ENCODE assay signal across 13 cellular contexts in genomic region chr4:38184404-38184803, GRCh38.
A peak's percentile ranks its signal among the peaks of the same experiment; 100 is the strongest.
DNase-seq lines count a peak whose midpoint lies in the region; ATAC-seq and TF ChIP-seq lines count a peak whose summit lies in the region.
"Had no signal": no experiment of that assay in that cellular context is flagged by ENCODE, and none has a peak within 500 bp of the region (broad histone marks: within the 10 kb centered on the region; RNA-seq: fewer than 3 reads in every experiment).

No MANE protein-coding gene starts in this region.

- H3K27ac ChIP-seq in HCT116 (ENCODE audit: low read depth, low read length), result no peak overlapping the region
- H3K27ac ChIP-seq in vagina, result no peak overlapping the region
- H3K27ac ChIP-seq: BLaER1 treated with 17β-estradiol and CSF1 and Interleukin-3, amounts not matched to agents 10 nM and 100 nM; PC-9 had no signal

- no peaks in the 10 kb centered on the region for H3K79me2 ChIP-seq in HCT116 (ENCODE audit: insufficient read depth, low read length)

- H3K36me3 ChIP-seq in BE2C, result no peaks in the 10 kb centered on the region
- H3K36me3 ChIP-seq in HCT116 (ENCODE audit: control insufficient read depth in 1 of 2, insufficient read depth in 2 of 2, low read length in 2 of 2), result no peaks in the 10 kb centered on the region
- H3K36me3 ChIP-seq in vagina, result no peaks in the 10 kb centered on the region
- H3K36me3 ChIP-seq: BLaER1 treated with 17β-estradiol and CSF1 and Interleukin-3, amounts not matched to agents 10 nM and 100 nM had no signal

- no peaks in the 10 kb centered on the region; the same call in 1 of the 2 replicates for H3K4me1 ChIP-seq in BE2C
- peaks cover 31 to 35% of the 10 kb centered on the region in 2 experiments for H3K4me1 ChIP-seq in HCT116 (ENCODE audit: control insufficient read depth in 1 of 2, insufficient read depth in 2 of 2, low read length in 2 of 2)
- H3K4me1 ChIP-seq in vagina, result peaks cover 29% of the 10 kb centered on the region

- ATAC-seq in HCT116 (no peak), omental fat pad (ENCODE audit: low FRiP score) (no peak), GM19328 (IDR thresholded peaks at IDR 0.05; ENCODE audit: unreplicated experiment) (no peak)

- TF ChIP-seq CTCF in BE2C (IDR thresholded peaks at IDR 0.05; ENCODE audit: low read depth, low read length) (peak; percentile 24; the same call in 1 of the 2 replicates), HCT116 (IDR thresholded peaks at IDR 0.05 in 2 of 3, conservative IDR thresholded peaks at IDR 0.05 in 1 of 3; ENCODE audit: borderline replicate concordance in 1 of 3, insufficient read depth in 1 of 3, low read depth in 2 of 3, low read length in 2 of 3) (peak; percentile 15 to 63 (median 49); a peak in 5 of 6 replicates), astrocyte of the cerebellum (IDR thresholded peaks at IDR 0.05; ENCODE audit: low read depth, low read length, missing control alignments) (peak; percentile 32), foreskin fibroblast (IDR thresholded peaks at IDR 0.05; ENCODE audit: low read depth, low read length) (peak; percentile 21), omental fat pad (IDR thresholded peaks at IDR 0.05) (no peak), vagina (IDR thresholded peaks at IDR 0.05) (no peak)

- no peak overlapping the region for H3K4me2 ChIP-seq in HCT116 (ENCODE audit: low read length)
- H3K4me2 ChIP-seq: BLaER1 treated with 17β-estradiol and CSF1 and Interleukin-3, amounts not matched to agents 10 nM and 100 nM; PC-9 had no signal

- DNase-seq in BE2C, result no peak
- DNase-seq in HCT116 (ENCODE audit: low read depth, low spot score), result no peak
- no peak for DNase-seq in astrocyte of the cerebellum (ENCODE audit: low read depth)
- DNase-seq in foreskin fibroblast, result peak in 1 of 2 donors; percentile 16
- no peak for DNase-seq in omental fat pad (ENCODE audit: low spot score)
- DNase-seq in vagina (ENCODE audit: extremely low spot score in 2 of 2), result no peak
- DNase-seq in NCI-H2227 treated with DMSO at 0.1 percent for 48 hours (lab: John Stamatoyannopoulos, UW), result no peak
- DNase-seq: naive B cell; PC-9; retina; stimulated activated naive CD4-positive, alpha-beta T cell treated with Interleukin-2 at 50 U/mL for 16 hours had no signal

- POLR2A ChIA-PET in HCT116 (lab: Charles Lee), result no interaction called here

- H3K27me3 ChIP-seq in BE2C, result no peaks in the 10 kb centered on the region
- no peaks in the 10 kb centered on the region for H3K27me3 ChIP-seq in HCT116 (ENCODE audit: insufficient read depth, low read length)
- no peaks in the 10 kb centered on the region for H3K27me3 ChIP-seq in vagina
- H3K27me3 ChIP-seq: BLaER1 treated with 17β-estradiol and CSF1 and Interleukin-3, amounts not matched to agents 10 nM and 100 nM had no signal

- H2AFZ ChIP-seq in HCT116 (ENCODE audit: low read depth, low read length, poor library complexity, severe bottlenecking), result peak overlapping the region; percentile 12
- H2AFZ ChIP-seq: PC-9 had no signal

- H3K4me3 ChIP-seq in BE2C (ENCODE audit: low read depth, low read length) (no peak overlapping the region), HCT116 (replicated peaks in 1 of 2; ENCODE audit: low read depth in 1 of 2, low read length in 2 of 2) (no peak overlapping the region), astrocyte of the cerebellum (ENCODE audit: low read depth, low read length) (no peak overlapping the region), foreskin fibroblast (ENCODE audit: low read depth in 1 of 2, low read length in 2 of 2) (no peak overlapping the region), vagina (no peak overlapping the region)
- H3K4me3 ChIP-seq: BLaER1 treated with 17β-estradiol and CSF1 and Interleukin-3, amounts not matched to agents 10 nM and 100 nM; PC-9 had no signal

- H3K9ac ChIP-seq in HCT116 (ENCODE audit: low read length), result no peak overlapping the region
- H3K9ac ChIP-seq: BLaER1 treated with 17β-estradiol and CSF1 and Interleukin-3, amounts not matched to agents 10 nM and 100 nM had no signal

- no TSS peak for BruUV-seq in HCT116 (replicated peaks; lab: Mats Ljungman, UMichigan)

- TF ChIP-seq POLR2A in HCT116 (IDR thresholded peaks at IDR 0.05; ENCODE audit: borderline replicate concordance, extremely low read depth, insufficient read depth, insufficient read length) (no peak), vagina (IDR thresholded peaks at IDR 0.05) (no peak)

- H3K9me3 ChIP-seq in BE2C (no peaks in the 10 kb centered on the region), HCT116 (ENCODE audit: control insufficient read depth in 1 of 2, insufficient read depth in 1 of 2, low read depth in 1 of 2, low read length in 2 of 2) (no peaks in the 10 kb centered on the region), vagina (no peaks in the 10 kb centered on the region)

- H3K9me2 ChIP-seq in HCT116 (ENCODE audit: insufficient read depth), result no peaks in the 10 kb centered on the region

- no peaks in the 10 kb centered on the region for H4K20me1 ChIP-seq in HCT116 (ENCODE audit: insufficient read depth)
- H4K20me1 ChIP-seq: BLaER1 treated with 17β-estradiol and CSF1 and Interleukin-3, amounts not matched to agents 10 nM and 100 nM had no signal

- RAD21 ChIA-PET in HCT116 (lab: Charles Lee; ENCODE audit: low non-redundant PET in 1 of 2, low total read pairs in 2 of 2, uncharacterized antibody in 2 of 2, unreplicated experiment in 2 of 2), result no interaction called here

- intact Hi-C loops in HCT116 (cut with micrococcal nuclease) (loop anchor here (5.0 kb wide), 1 partner anchor 673 kb away; the partner anchor contains the start of gene TLR6), vagina (cut with DNase I) (no loop called here)

- CTCF ChIA-PET in HCT116 (lab: Charles Lee), result interaction anchor here (0.6 to 1.7 kb wide), 6 partner anchors 9 to 547 kb away, joined by 3 to 17 read pairs (median 4); no protein-coding TSS in a partner anchor

- in situ Hi-C loops in astrocyte of the cerebellum (cut with HindIII; ENCODE audit: low sequenced_read_pairs), result no loop called here

- TF ChIP-seq RAD21 in HCT116 (IDR thresholded peaks at IDR 0.05; ENCODE audit: low read depth), result peak; percentile 59

TF ChIP-seq in HCT116, 20 proteins besides CTCF, POLR2A, EP300 and RAD21:
- 0 out of 2 replicates have a peak, but pooled peaks have one; percentile 18 for TF ChIP-seq CBX3 (IDR thresholded peaks at IDR 0.05; ENCODE audit: low read depth)
- no peak for TF ChIP-seq FOSL1 (IDR thresholded peaks at IDR 0.05; ENCODE audit: low read depth)

Comparison
In these comparisons a context has a peak if more than half of its experiments do, and no peak if none do; other contexts are left out.
1. CTCF ChIP-seq: peak in BE2C (single experiment), HCT116 (3 of 3), astrocyte of the cerebellum (single experiment) and foreskin fibroblast (single experiment); none in omental fat pad (0 of 3) and vagina (0 of 3).